Comparison of ENCODE assay signal across 11 cellular contexts in genomic region chr17:55273579-55274370, GRCh38. TPM values are rescaled to one million over a fixed set of nuclear protein-coding genes. Genes with fewer than 3 reads are reported as not detected.
DNase-seq lines count a peak whose midpoint lies in the region; ATAC-seq and TF ChIP-seq lines count a peak whose summit lies in the region.
"Had no signal": no experiment of that assay in that cellular context is flagged by ENCODE, and none has a peak within 500 bp of the region (broad histone marks: within the 10 kb centered on the region; RNA-seq: fewer than 3 reads in every experiment).

No MANE protein-coding gene starts in this region.

- H3K27me3 Mint-ChIP-seq in brain = peaks cover 19% of the 10 kb centered on the region

- RAD21 ChIA-PET in HCT116 (lab: Charles Lee; ENCODE audit: low non-redundant PET in 1 of 2, low total read pairs in 2 of 2, uncharacterized antibody in 2 of 2, unreplicated experiment in 2 of 2) = no interaction called here

- no peak for ATAC-seq in HCT116
- no peak for ATAC-seq in GM21723 (IDR thresholded peaks at IDR 0.05; ENCODE audit: unreplicated experiment)
- no peak for ATAC-seq in GM18505 (IDR thresholded peaks at IDR 0.05; ENCODE audit: unreplicated experiment)
- no peak for ATAC-seq in HG03571 (IDR thresholded peaks at IDR 0.05; ENCODE audit: unreplicated experiment)
- ATAC-seq: activated CD8-positive, alpha-beta memory T cell treated with anti-CD3 and anti-CD28 coated beads, Interleukin-2, amount 10 ng/mL, durations not matched to agents 7 days and 5 days had no signal

- no peaks in the 10 kb centered on the region for H3K9me3 ChIP-seq in HCT116 (ENCODE audit: control insufficient read depth in 1 of 2, insufficient read depth in 1 of 2, low read depth in 1 of 2, low read length in 2 of 2)
- H3K9me3 ChIP-seq in skeletal muscle satellite cell (replicated peaks; ENCODE audit: low read length) = no peaks in the 10 kb centered on the region

- H3K9ac ChIP-seq in HCT116 (ENCODE audit: low read length) = no peak overlapping the region
- no peak overlapping the region for H3K9ac ChIP-seq in skeletal muscle satellite cell (ENCODE audit: low read depth, low read length)

- DNase-seq in HCT116 (ENCODE audit: low read depth, low spot score) (no peak), hypothalamus (lab: John Stamatoyannopoulos, UW) (peak in 43 of 51 donors; percentile 8 to 90 (median 71)), ecto neural progenitor cell (ENCODE audit: low spot score) (no peak)
- DNase-seq: activated CD8-positive, alpha-beta memory T cell treated with anti-CD3 and anti-CD28 coated beads, Interleukin-2, amount 10 ng/mL, durations not matched to agents 7 days and 5 days; DMS79; OCI-M1 had no signal

- POLR2A ChIA-PET in HCT116 (lab: Charles Lee) = no interaction called here

- H3K4me1 Mint-ChIP-seq in brain = peaks cover 20% of the 10 kb centered on the region

- H3K4me1 ChIP-seq in HCT116 (ENCODE audit: control insufficient read depth in 1 of 2, insufficient read depth in 2 of 2, low read length in 2 of 2) (peaks cover 0 to 16% of the 10 kb centered on the region in 2 experiments; a peak in 2 of 4 replicates), skeletal muscle satellite cell (ENCODE audit: control insufficient read depth, insufficient read depth, low read length) (peaks cover 20% of the 10 kb centered on the region)

- H3K36me3 Mint-ChIP-seq in brain = no peaks in the 10 kb centered on the region
- H3K36me3 Mint-ChIP-seq: activated CD8-positive, alpha-beta memory T cell treated with anti-CD3 and anti-CD28 coated beads, Interleukin-2, amount 10 ng/mL, durations not matched to agents 7 days and 5 days had no signal

- no peaks in the 10 kb centered on the region for H3K79me2 ChIP-seq in HCT116 (ENCODE audit: insufficient read depth, low read length)

- BruUV-seq in HCT116 (replicated peaks; lab: Mats Ljungman, UMichigan) = no TSS peak

- TF ChIP-seq CTCF in HCT116 (IDR thresholded peaks at IDR 0.05 in 2 of 3, conservative IDR thresholded peaks at IDR 0.05 in 1 of 3; ENCODE audit: borderline replicate concordance in 1 of 3, insufficient read depth in 1 of 3, low read depth in 2 of 3, low read length in 2 of 3) = no peak
- TF ChIP-seq CTCF in brain (conservative IDR thresholded peaks at IDR 0.05) = no peak

- intact Hi-C loops in HCT116 (cut with micrococcal nuclease) = no loop called here

- H4K20me1 ChIP-seq in HCT116 (ENCODE audit: insufficient read depth) = no peaks in the 10 kb centered on the region

- no peaks in the 10 kb centered on the region for H3K27me3 ChIP-seq in HCT116 (ENCODE audit: insufficient read depth, low read length)
- H3K27me3 ChIP-seq in skeletal muscle satellite cell (ENCODE audit: control insufficient read depth, insufficient read depth, low read length) = peaks cover 17% of the 10 kb centered on the region

- no peak for TF ChIP-seq RAD21 in HCT116 (IDR thresholded peaks at IDR 0.05; ENCODE audit: low read depth)

- H3K36me3 ChIP-seq in HCT116 (ENCODE audit: control insufficient read depth in 1 of 2, insufficient read depth in 2 of 2, low read length in 2 of 2) = no peaks in the 10 kb centered on the region
- no peaks in the 10 kb centered on the region for H3K36me3 ChIP-seq in skeletal muscle satellite cell (ENCODE audit: insufficient read depth, low read length)

- H3K27ac ChIP-seq in HCT116 (ENCODE audit: low read depth, low read length) = no peak overlapping the region

- no peaks in the 10 kb centered on the region for H3K9me2 ChIP-seq in HCT116 (ENCODE audit: insufficient read depth)

- CTCF ChIA-PET in HCT116 (lab: Charles Lee) = no interaction called here

- H3K4me3 ChIP-seq in HCT116 (replicated peaks in 1 of 2; ENCODE audit: low read depth in 1 of 2, low read length in 2 of 2) (no peak overlapping the region), skeletal muscle satellite cell (ENCODE audit: low read length) (no peak overlapping the region)

- H3K9me3 Mint-ChIP-seq in brain = no peaks in the 10 kb centered on the region

- no peak overlapping the region for H2AFZ ChIP-seq in HCT116 (ENCODE audit: low read depth, low read length, poor library complexity, severe bottlenecking)

- peak overlapping the region; percentile 10 to 92 (median 79) for H3K27ac Mint-ChIP-seq in brain
- H3K27ac Mint-ChIP-seq: activated CD8-positive, alpha-beta memory T cell treated with anti-CD3 and anti-CD28 coated beads, Interleukin-2, amount 10 ng/mL, durations not matched to agents 7 days and 5 days had no signal

- peak overlapping the region in 4 of 5 experiments; percentile 32 to 61 (median 50) for H3K4me3 Mint-ChIP-seq in brain
- H3K4me3 Mint-ChIP-seq: activated CD8-positive, alpha-beta memory T cell treated with anti-CD3 and anti-CD28 coated beads, Interleukin-2, amount 10 ng/mL, durations not matched to agents 7 days and 5 days had no signal

- no peak overlapping the region for H3K4me2 ChIP-seq in HCT116 (ENCODE audit: low read length)
- peak overlapping the region; percentile 57 for H3K4me2 ChIP-seq in skeletal muscle satellite cell (ENCODE audit: low read length)

- TF ChIP-seq POLR2A in HCT116 (IDR thresholded peaks at IDR 0.05; ENCODE audit: borderline replicate concordance, extremely low read depth, insufficient read depth, insufficient read length) (no peak), GM18505 (IDR thresholded peaks at IDR 0.05; ENCODE audit: borderline replicate concordance, extremely low read depth, insufficient read depth, insufficient read length) (no peak)

TF ChIP-seq in HCT116, 20 proteins besides CTCF, POLR2A, EP300 and RAD21:
- TF ChIP-seq SRF (IDR thresholded peaks at IDR 0.05; ENCODE audit: low read depth) = no peak
- TF ChIP-seq EZH2 (IDR thresholded peaks at IDR 0.05) = no peak
- peak; percentile 34; the same call in 1 of the 2 replicates for TF ChIP-seq MAX (IDR thresholded peaks at IDR 0.05)

RNA-seq across cellular contexts. Expression of gene HLF, which starts 9.0 kb away (rescaled TPM):
- 1.5 TPM for total RNA-seq in HCT116 (2021; ENCODE audit: unreplicated experiment)
- 1.3 and 1.5 TPM in 2 replicates for polyA plus RNA-seq in HCT116 (2012)
- 6.1 TPM for polyA plus RNA-seq in brain (ENCODE audit: insufficient read depth, low read depth, low replicate concordance)
- 0.22 TPM in 1 of 2 replicates, not detected in the other for total RNA-seq in skeletal muscle satellite cell (2012; rRNA removed)

Comparison
In these comparisons a context has a peak if more than half of its experiments do, and no peak if none do; other contexts are left out.
1. DNase-seq: peak in hypothalamus (43 of 51); none in HCT116 (single experiment) and ecto neural progenitor cell (single experiment).